21 cellular contexts compared by ENCODE assay signal in the genomic region with DNA sequence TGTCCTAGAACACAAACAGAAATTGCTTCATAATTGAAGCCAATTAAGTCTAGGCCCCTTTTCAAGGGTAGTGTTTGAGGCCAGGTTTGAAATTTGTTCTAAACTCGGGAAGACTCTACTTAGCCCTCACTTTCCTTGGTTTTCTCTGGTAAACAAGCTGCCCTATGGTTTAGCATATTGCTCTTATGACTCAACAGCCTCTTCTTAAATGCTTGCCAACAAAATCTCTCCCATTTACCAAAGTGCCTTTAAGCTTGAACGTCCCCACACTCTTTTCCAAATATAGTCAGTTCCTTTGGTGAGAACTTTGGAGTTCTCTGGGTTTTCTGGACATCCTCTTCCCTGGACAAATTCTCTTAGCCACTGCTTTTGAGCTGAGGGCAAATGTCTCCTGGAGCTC. TPM values are rescaled to one million over a fixed set of nuclear protein-coding genes. Genes with fewer than 3 reads are reported as not detected.
DNase-seq lines count a peak whose midpoint lies in the region; ATAC-seq and TF ChIP-seq lines count a peak whose summit lies in the region.
"Had no signal": no experiment of that assay in that cellular context is flagged by ENCODE, and none has a peak within 500 bp of the region (broad histone marks: within the 10 kb centered on the region; RNA-seq: fewer than 3 reads in every experiment).

No MANE protein-coding gene starts in this region.

- no peak overlapping the region for H3K4me2 ChIP-seq in GM23248 (ENCODE audit: unreplicated experiment)
- H3K4me2 ChIP-seq: BLaER1 treated with 17β-estradiol and CSF1 and Interleukin-3, amounts not matched to agents 10 nM and 100 nM had no signal

- H3K9me3 ChIP-seq in GM23248 (ENCODE audit: low read depth) (no peaks in the 10 kb centered on the region), lower lobe of right lung (no peaks in the 10 kb centered on the region)
- H3K9me3 ChIP-seq: BE2C; BLaER1 treated with 17β-estradiol and CSF1 and Interleukin-3, amounts not matched to agents 10 nM and 100 nM had no signal

- H2AFZ ChIP-seq in GM23248: no peak overlapping the region

- WGBS in GM23248 (ENCODE audit: low coverage in 1 of 2, low lambda C conversion rate in 2 of 2, missing lambda C conversion rate in 2 of 2), 2 experiments: 8 to 9% methylated on average over 2 of the region's 2 CpGs

- H3K36me3 ChIP-seq in GM23248 (ENCODE audit: low read depth) (no peaks in the 10 kb centered on the region), lower lobe of right lung (no peaks in the 10 kb centered on the region)
- H3K36me3 ChIP-seq: BE2C; BLaER1 treated with 17β-estradiol and CSF1 and Interleukin-3, amounts not matched to agents 10 nM and 100 nM had no signal

- no peak overlapping the region for H3K4me3 Mint-ChIP-seq in activated T-cell treated with anti-CD3 and anti-CD28 coated beads, Interleukin-2, amount 50 U/mL, for 72 hours
- H3K4me3 Mint-ChIP-seq in activated T-cell treated with anti-CD3 and anti-CD28 coated beads, Interleukin-2, amount 50 U/mL, for 4 hours: no peak overlapping the region
- H3K4me3 Mint-ChIP-seq: CD14-positive monocyte; CD4-positive, alpha-beta T cell; CD8-positive, alpha-beta memory T cell had no signal

- no peak overlapping the region for H3K4me3 ChIP-seq in GM23248
- no peak overlapping the region for H3K4me3 ChIP-seq in lower lobe of right lung
- H3K4me3 ChIP-seq: BLaER1 treated with 17β-estradiol and CSF1 and Interleukin-3, amounts not matched to agents 10 nM and 100 nM had no signal

- H3K4me1 ChIP-seq in GM23248 (ENCODE audit: insufficient read depth): no peaks in the 10 kb centered on the region
- H3K4me1 ChIP-seq in lower lobe of right lung: no peaks in the 10 kb centered on the region
- H3K4me1 ChIP-seq: BE2C; BLaER1 treated with 17β-estradiol and CSF1 and Interleukin-3, amounts not matched to agents 10 nM and 100 nM had no signal

- H3K9me2 ChIP-seq in GM23248 (ENCODE audit: insufficient read depth): no peaks in the 10 kb centered on the region

- H3K27me3 Mint-ChIP-seq in activated T-cell treated with anti-CD3 and anti-CD28 coated beads, Interleukin-2, amount 50 U/mL, for 72 hours (ENCODE audit: low read depth): peaks cover 9% of the 10 kb centered on the region
- H3K27me3 Mint-ChIP-seq in activated T-cell treated with anti-CD3 and anti-CD28 coated beads, Interleukin-2, amount 50 U/mL, for 4 hours (ENCODE audit: low read depth): peaks cover 13% of the 10 kb centered on the region

- TF ChIP-seq CTCF in lower lobe of right lung (IDR thresholded peaks at IDR 0.05): no peak

- H3K27me3 ChIP-seq in GM23248 (replicated peaks; ENCODE audit: insufficient read depth): 0 out of 2 replicates have a peak, but pooled peaks cover 13% of the 10 kb centered on the region
- no peaks in the 10 kb centered on the region for H3K27me3 ChIP-seq in lower lobe of right lung (ENCODE audit: low read depth)
- H3K27me3 ChIP-seq: BE2C; BLaER1 treated with 17β-estradiol and CSF1 and Interleukin-3, amounts not matched to agents 10 nM and 100 nM had no signal

- in situ Hi-C loops in GM23248 (cut with MboI): no loop called here

- intact Hi-C loops in lower lobe of right lung (cut with DNase I): no loop called here

- ATAC-seq in activated T-cell treated with anti-CD3 and anti-CD28 coated beads, Interleukin-2, amount 50 U/mL, for 72 hours (replicated peaks in 1 of 2): no peak
- ATAC-seq in activated T-cell treated with anti-CD3 and anti-CD28 coated beads, Interleukin-2, amount 50 U/mL, for 4 hours: no peak
- ATAC-seq in lower lobe of right lung: no peak

- H3K9me3 Mint-ChIP-seq in activated T-cell treated with anti-CD3 and anti-CD28 coated beads, Interleukin-2, amount 50 U/mL, for 72 hours: peaks cover 0 to 2% of the 10 kb centered on the region in 2 donors
- no peaks in the 10 kb centered on the region for H3K9me3 Mint-ChIP-seq in activated T-cell treated with anti-CD3 and anti-CD28 coated beads, Interleukin-2, amount 50 U/mL, for 4 hours
- H3K9me3 Mint-ChIP-seq: CD4-positive, alpha-beta T cell had no signal

- H3K36me3 Mint-ChIP-seq in activated T-cell treated with anti-CD3 and anti-CD28 coated beads, Interleukin-2, amount 50 U/mL, for 72 hours (ENCODE audit: insufficient read depth in 2 of 2): no peaks in the 10 kb centered on the region
- H3K36me3 Mint-ChIP-seq in activated T-cell treated with anti-CD3 and anti-CD28 coated beads, Interleukin-2, amount 50 U/mL, for 4 hours (ENCODE audit: insufficient read depth): no peaks in the 10 kb centered on the region
- H3K36me3 Mint-ChIP-seq: CD14-positive monocyte; CD8-positive, alpha-beta memory T cell had no signal

- no peak overlapping the region for H3K9ac ChIP-seq in GM23248
- H3K9ac ChIP-seq: BLaER1 treated with 17β-estradiol and CSF1 and Interleukin-3, amounts not matched to agents 10 nM and 100 nM had no signal

- DNase-seq in activated T-cell treated with anti-CD3 and anti-CD28 coated beads, Interleukin-2, amount 50 U/mL, for 72 hours: no peak
- DNase-seq in activated T-cell treated with anti-CD3 and anti-CD28 coated beads, Interleukin-2, amount 50 U/mL, for 4 hours: no peak
- peak; percentile 56 for DNase-seq in GM23248
- peak; percentile 41 for DNase-seq in fibroblast of peridontal ligament (ENCODE audit: extremely low read depth)
- no peak for DNase-seq in HUDEP-2 (lab: John Stamatoyannopoulos, UW; ENCODE audit: unreplicated experiment in 76 of 76)
- no peak for DNase-seq in lower lobe of right lung
- DNase-seq: BE2C; CD4-positive, alpha-beta T cell; CD8-positive, alpha-beta memory T cell; DMS 273 treated with DMSO at 0.1 percent for 48 hours; DMS79; EL; GF-D8; H7; HCEC 1CT had no signal

- no peaks in the 10 kb centered on the region for H3F3A ChIP-seq in GM23248 (ENCODE audit: insufficient read depth)

- peak overlapping the region; percentile 18 for H3K27ac Mint-ChIP-seq in activated T-cell treated with anti-CD3 and anti-CD28 coated beads, Interleukin-2, amount 50 U/mL, for 72 hours
- H3K27ac Mint-ChIP-seq: CD14-positive monocyte; CD4-positive, alpha-beta T cell; CD8-positive, alpha-beta memory T cell had no signal

- no peak overlapping the region for H3K27ac ChIP-seq in GM23248
- H3K27ac ChIP-seq in lower lobe of right lung: no peak overlapping the region
- H3K27ac ChIP-seq: 22Rv1; BLaER1 treated with 17β-estradiol and CSF1 and Interleukin-3, amounts not matched to agents 10 nM and 100 nM had no signal

- H3K79me2 ChIP-seq in GM23248 (ENCODE audit: insufficient read depth): no peaks in the 10 kb centered on the region

- no peaks in the 10 kb centered on the region for H4K20me1 ChIP-seq in GM23248 (ENCODE audit: insufficient read depth)
- H4K20me1 ChIP-seq: BLaER1 treated with 17β-estradiol and CSF1 and Interleukin-3, amounts not matched to agents 10 nM and 100 nM had no signal

- no peaks in the 10 kb centered on the region for H3K4me1 Mint-ChIP-seq in activated T-cell treated with anti-CD3 and anti-CD28 coated beads, Interleukin-2, amount 50 U/mL, for 72 hours (ENCODE audit: low read depth)
- no peaks in the 10 kb centered on the region for H3K4me1 Mint-ChIP-seq in activated T-cell treated with anti-CD3 and anti-CD28 coated beads, Interleukin-2, amount 50 U/mL, for 4 hours (ENCODE audit: low read depth)
- H3K4me1 Mint-ChIP-seq: CD14-positive monocyte; CD8-positive, alpha-beta memory T cell had no signal

RNA-seq across cellular contexts. Expression of a gene that starts 5.8 kb away (rescaled TPM):
- not detected for total RNA-seq in activated T-cell treated with anti-CD3 and anti-CD28 coated beads, Interleukin-2, amount 50 U/mL, for 72 hours
- total RNA-seq in activated T-cell treated with anti-CD3 and anti-CD28 coated beads, Interleukin-2, amount 50 U/mL, for 4 hours: not detected
- not detected in 2 replicates for total RNA-seq in GM23248 (2014; rRNA removed; shearing (Covaris generic))
- not detected in 2 replicates for polyA plus RNA-seq in GM23248 (2016; fragmentation: Nextera tagmentation; extraction: Ambion mirVana)
- not detected for total RNA-seq in lower lobe of right lung
- total RNA-seq: CD4-positive, alpha-beta T cell; CD8-positive, alpha-beta memory T cell; G401; H1; H7 had no signal
- polyA plus RNA-seq: AG04450; CD14-positive monocyte; CD8-positive, alpha-beta memory T cell; H1 had no signal

RNA-seq across cellular contexts. Expression of a gene that starts 9.6 kb away (rescaled TPM):
- not detected for total RNA-seq in activated T-cell treated with anti-CD3 and anti-CD28 coated beads, Interleukin-2, amount 50 U/mL, for 72 hours
- total RNA-seq in activated T-cell treated with anti-CD3 and anti-CD28 coated beads, Interleukin-2, amount 50 U/mL, for 4 hours: not detected
- total RNA-seq in GM23248 (2014; rRNA removed; shearing (Covaris generic)): not detected in 2 replicates
- polyA plus RNA-seq in GM23248 (2016; fragmentation: Nextera tagmentation; extraction: Ambion mirVana): not detected in 2 replicates
- not detected for total RNA-seq in lower lobe of right lung
- total RNA-seq: CD4-positive, alpha-beta T cell; CD8-positive, alpha-beta memory T cell; G401; H1; H7 had no signal
- polyA plus RNA-seq: AG04450; CD14-positive monocyte; CD8-positive, alpha-beta memory T cell; H1 had no signal

RNA-seq across cellular contexts. Expression of a gene that starts 22.9 kb away (rescaled TPM):
- not detected for total RNA-seq in activated T-cell treated with anti-CD3 and anti-CD28 coated beads, Interleukin-2, amount 50 U/mL, for 72 hours
- total RNA-seq in activated T-cell treated with anti-CD3 and anti-CD28 coated beads, Interleukin-2, amount 50 U/mL, for 4 hours: not detected
- not detected in 2 replicates for total RNA-seq in GM23248 (2014; rRNA removed; shearing (Covaris generic))
- polyA plus RNA-seq in GM23248 (2016; fragmentation: Nextera tagmentation; extraction: Ambion mirVana): not detected in 2 replicates
- total RNA-seq in lower lobe of right lung: not detected
- total RNA-seq: CD4-positive, alpha-beta T cell; CD8-positive, alpha-beta memory T cell; G401; H1; H7 had no signal
- polyA plus RNA-seq: AG04450; CD14-positive monocyte; CD8-positive, alpha-beta memory T cell; H1 had no signal

RNA-seq across cellular contexts. Expression of a gene that starts 25.1 kb away (rescaled TPM):
- not detected for total RNA-seq in activated T-cell treated with anti-CD3 and anti-CD28 coated beads, Interleukin-2, amount 50 U/mL, for 72 hours
- not detected for total RNA-seq in activated T-cell treated with anti-CD3 and anti-CD28 coated beads, Interleukin-2, amount 50 U/mL, for 4 hours
- total RNA-seq in GM23248 (2014; rRNA removed; shearing (Covaris generic)): not detected in 2 replicates
- polyA plus RNA-seq in GM23248 (2016; fragmentation: Nextera tagmentation; extraction: Ambion mirVana): not detected in 2 replicates
- not detected for total RNA-seq in lower lobe of right lung
- total RNA-seq: CD4-positive, alpha-beta T cell; CD8-positive, alpha-beta memory T cell; G401; H1; H7 had no signal
- polyA plus RNA-seq: AG04450; CD14-positive monocyte; CD8-positive, alpha-beta memory T cell; H1 had no signal

RNA-seq across cellular contexts. Expression of a gene that starts 30.4 kb away (rescaled TPM):
- not detected for total RNA-seq in activated T-cell treated with anti-CD3 and anti-CD28 coated beads, Interleukin-2, amount 50 U/mL, for 72 hours
- not detected for total RNA-seq in activated T-cell treated with anti-CD3 and anti-CD28 coated beads, Interleukin-2, amount 50 U/mL, for 4 hours
- not detected in 2 replicates for total RNA-seq in GM23248 (2014; rRNA removed; shearing (Covaris generic))
- polyA plus RNA-seq in GM23248 (2016; fragmentation: Nextera tagmentation; extraction: Ambion mirVana): not detected in 2 replicates
- not detected for total RNA-seq in lower lobe of right lung
- total RNA-seq: CD4-positive, alpha-beta T cell; CD8-positive, alpha-beta memory T cell; G401; H1; H7 had no signal
- polyA plus RNA-seq: AG04450; CD14-positive monocyte; CD8-positive, alpha-beta memory T cell; H1 had no signal

Comparison
In these comparisons a context has a peak if more than half of its experiments do, and no peak if none do; other contexts are left out.
1. DNase-seq: peak in GM23248 (single experiment) and fibroblast of peridontal ligament (single experiment); none in activated T-cell treated with anti-CD3 and anti-CD28 coated beads, Interleukin-2, amount 50 U/mL, for 72 hours (0 of 2), activated T-cell treated with anti-CD3 and anti-CD28 coated beads, Interleukin-2, amount 50 U/mL, for 4 hours (single experiment), HUDEP-2 (0 of 76) and lower lobe of right lung (single experiment).